22 cellular contexts compared by ENCODE assay signal in the genomic region with DNA sequence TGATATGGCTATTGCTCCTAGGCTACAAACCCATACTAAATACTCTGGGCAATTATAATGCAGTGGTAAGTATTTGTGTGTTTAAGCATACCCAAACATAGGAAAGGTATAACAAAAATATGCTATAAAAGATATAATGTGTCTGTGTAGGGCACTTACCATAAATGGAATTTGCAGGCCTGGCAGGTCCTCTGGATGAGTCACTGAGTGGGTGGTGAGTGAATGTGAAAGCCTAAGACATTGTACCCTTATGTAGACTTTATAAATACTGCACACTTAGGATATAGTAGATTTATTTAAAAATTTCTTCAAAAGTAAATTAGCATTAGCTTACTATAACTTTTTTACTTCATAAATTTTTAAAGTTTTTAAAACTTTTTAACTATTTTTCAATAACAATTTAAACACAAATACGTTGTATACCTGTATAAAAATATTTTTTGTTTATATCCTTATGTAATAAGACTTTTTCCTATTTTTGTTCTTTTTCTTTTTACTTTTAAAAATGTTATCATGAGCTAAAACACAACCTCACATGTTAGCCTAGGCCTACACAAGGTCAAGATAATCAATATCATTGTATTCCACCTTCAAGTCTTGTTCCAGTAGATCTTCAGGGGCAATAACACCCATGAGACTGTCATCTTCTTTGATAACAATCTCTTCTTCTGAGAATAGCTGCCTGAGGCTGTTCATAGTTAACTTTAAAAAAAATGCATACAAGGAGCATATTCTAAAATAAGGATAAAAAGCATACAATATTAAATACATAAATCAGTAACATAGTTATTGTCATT.
A peak's percentile ranks its signal among the peaks of the same experiment; 100 is the strongest.
DNase-seq lines count a peak whose midpoint lies in the region; ATAC-seq and TF ChIP-seq lines count a peak whose summit lies in the region.
"Had no signal": no experiment of that assay in that cellular context is flagged by ENCODE, and none has a peak within 500 bp of the region (broad histone marks: within the 10 kb centered on the region; RNA-seq: fewer than 3 reads in every experiment).

No MANE protein-coding gene starts in this region.

- H2AFZ ChIP-seq in PC-3 (ENCODE audit: low read length): no peak overlapping the region
- H2AFZ ChIP-seq in smooth muscle cell (ENCODE audit: low read depth): no peak overlapping the region

- no peaks in the 10 kb centered on the region for H3K4me1 Mint-ChIP-seq in activated CD8-positive, alpha-beta T cell treated with anti-CD3 and anti-CD28 coated beads for 36 hours (ENCODE audit: low read depth)
- H3K4me1 Mint-ChIP-seq in activated CD8-positive, alpha-beta T cell treated with anti-CD3 and anti-CD28 coated beads, Interleukin-2, amount 10 ng/mL, durations not matched to agents 7 days and 5 days (ENCODE audit: low read depth): no peaks in the 10 kb centered on the region
- H3K4me1 Mint-ChIP-seq: CD4-positive, CD25-positive, alpha-beta regulatory T cell; natural killer cell; stimulated activated naive CD8-positive, alpha-beta T cell treated with anti-CD3 and anti-CD28 coated beads, Interleukin-15, amount 100 ng/mL, for 72 hours had no signal

- H3K9me2 ChIP-seq in PC-3 (replicated peaks; ENCODE audit: low read length): no peaks in the 10 kb centered on the region

- no peak overlapping the region for H3K4me3 Mint-ChIP-seq in activated CD8-positive, alpha-beta T cell treated with anti-CD3 and anti-CD28 coated beads for 36 hours
- no peak overlapping the region for H3K4me3 Mint-ChIP-seq in activated CD8-positive, alpha-beta T cell treated with anti-CD3 and anti-CD28 coated beads, Interleukin-2, amount 10 ng/mL, durations not matched to agents 7 days and 5 days
- H3K4me3 Mint-ChIP-seq: CD4-positive, CD25-positive, alpha-beta regulatory T cell; natural killer cell; stimulated activated naive CD8-positive, alpha-beta T cell treated with anti-CD3 and anti-CD28 coated beads, Interleukin-15, amount 100 ng/mL, for 72 hours had no signal

- H3K4me1 ChIP-seq in PC-3 (ENCODE audit: insufficient read depth, low read length) (no peaks in the 10 kb centered on the region), smooth muscle cell (ENCODE audit: low read depth) (no peaks in the 10 kb centered on the region)
- H3K4me1 ChIP-seq: gastroesophageal sphincter, psoas muscle had no signal

- DNase-seq in activated CD8-positive, alpha-beta T cell treated with anti-CD3 and anti-CD28 coated beads for 36 hours: peak; percentile 1
- no peak for DNase-seq in activated CD8-positive, alpha-beta T cell treated with anti-CD3 and anti-CD28 coated beads, Interleukin-2, amount 10 ng/mL, durations not matched to agents 7 days and 5 days
- DNase-seq in PC-3: peak; percentile 20
- peak; percentile 64 for DNase-seq in epithelial cell of esophagus (ENCODE audit: low read depth)
- DNase-seq in smooth muscle cell (lab: John Stamatoyannopoulos, UW; ENCODE audit: unreplicated experiment): no peak
- DNase-seq in SW 1271 (lab: John Stamatoyannopoulos, UW): no peak
- DNase-seq: 8988T; activated CD4-positive, alpha-beta T cell treated with anti-CD3 and anti-CD28 coated beads for 4 hours; activated T-cell treated with anti-CD3 and anti-CD28 coated beads for 4 hours; CD4-positive, CD25-positive, alpha-beta regulatory T cell; cerebellar nuclear complex; KG1; natural killer cell; NCI-H1436 treated with DMSO at 0.1 percent for 48 hours; NCI-H446 treated with DMSO at 0.1 percent for 48 hours; psoas muscle; stimulated activated naive CD8-positive, alpha-beta T cell treated with anti-CD3 and anti-CD28 coated beads, Interleukin-15, amount 100 ng/mL, for 72 hours; T1000 had no signal

- H4K20me1 ChIP-seq in PC-3 (ENCODE audit: low read length) (no peaks in the 10 kb centered on the region), smooth muscle cell (ENCODE audit: low read depth) (no peaks in the 10 kb centered on the region)

- H3F3A ChIP-seq in PC-3 (ENCODE audit: low read length, unreplicated experiment) (no peaks in the 10 kb centered on the region), smooth muscle cell (ENCODE audit: low read depth) (no peaks in the 10 kb centered on the region)

- H3K4me3 ChIP-seq in PC-3 (ENCODE audit: low read length): no peak overlapping the region
- H3K4me3 ChIP-seq in epithelial cell of esophagus (ENCODE audit: low read length): no peak overlapping the region
- no peak overlapping the region for H3K4me3 ChIP-seq in smooth muscle cell
- H3K4me3 ChIP-seq: gastroesophageal sphincter, psoas muscle had no signal

- H3K36me3 ChIP-seq in PC-3 (ENCODE audit: low read depth, low read length) (no peaks in the 10 kb centered on the region), smooth muscle cell (ENCODE audit: low read depth) (no peaks in the 10 kb centered on the region)
- H3K36me3 ChIP-seq: gastroesophageal sphincter had no signal

- H3K4me2 ChIP-seq in PC-3 (ENCODE audit: low read length) (no peak overlapping the region), smooth muscle cell (peak overlapping the region; percentile 18)

- no peak for ATAC-seq in activated CD8-positive, alpha-beta T cell treated with anti-CD3 and anti-CD28 coated beads for 36 hours
- ATAC-seq in activated CD8-positive, alpha-beta T cell treated with anti-CD3 and anti-CD28 coated beads, Interleukin-2, amount 10 ng/mL, durations not matched to agents 7 days and 5 days: no peak
- ATAC-seq in PC-3 (peak; percentile 58; the same call in 1 of the 2 replicates), HG02798 (IDR thresholded peaks at IDR 0.05; ENCODE audit: poor library complexity, unreplicated experiment) (no peak), HG02938 (IDR thresholded peaks at IDR 0.05; ENCODE audit: unreplicated experiment) (no peak)
- ATAC-seq: activated naive CD4-positive, alpha-beta T cell treated with anti-CD3 and anti-CD28 coated beads, Interleukin-2, amount 50 U/mL, for 72 hours; gastroesophageal sphincter; natural killer cell; psoas muscle; stimulated activated naive CD8-positive, alpha-beta T cell treated with anti-CD3 and anti-CD28 coated beads, Interleukin-15, amount 100 ng/mL, for 72 hours had no signal

- no TSS peak for BruUV-seq in PC-3 (replicated peaks; lab: Mats Ljungman, UMichigan)

- H3K27ac ChIP-seq in PC-3 (ENCODE audit: low read length) (no peak overlapping the region), smooth muscle cell (ENCODE audit: low read depth) (peak overlapping the region; percentile 6)
- H3K27ac ChIP-seq: gastroesophageal sphincter, psoas muscle had no signal

- no peaks in the 10 kb centered on the region for H3K27me3 Mint-ChIP-seq in activated CD8-positive, alpha-beta T cell treated with anti-CD3 and anti-CD28 coated beads for 36 hours
- H3K27me3 Mint-ChIP-seq in activated CD8-positive, alpha-beta T cell treated with anti-CD3 and anti-CD28 coated beads, Interleukin-2, amount 10 ng/mL, durations not matched to agents 7 days and 5 days (ENCODE audit: low read depth): no peaks in the 10 kb centered on the region
- H3K27me3 Mint-ChIP-seq: CD4-positive, CD25-positive, alpha-beta regulatory T cell; stimulated activated naive CD8-positive, alpha-beta T cell treated with anti-CD3 and anti-CD28 coated beads, Interleukin-15, amount 100 ng/mL, for 72 hours had no signal

- H3K9me3 ChIP-seq in PC-3 (ENCODE audit: low read length) (no peaks in the 10 kb centered on the region), smooth muscle cell (replicated peaks; ENCODE audit: low read depth) (no peaks in the 10 kb centered on the region)
- H3K9me3 ChIP-seq: gastroesophageal sphincter, psoas muscle had no signal

- TF ChIP-seq CTCF in activated CD8-positive, alpha-beta T cell treated with anti-CD3 and anti-CD28 coated beads for 36 hours (IDR thresholded peaks at IDR 0.05): no peak
- TF ChIP-seq CTCF in PC-3 (conservative IDR thresholded peaks at IDR 0.05; ENCODE audit: low read depth, low read length) (no peak), epithelial cell of esophagus (IDR thresholded peaks at IDR 0.05; ENCODE audit: insufficient read depth, low read depth, low read length, missing control alignments) (no peak), smooth muscle cell (IDR thresholded peaks at IDR 0.05; ENCODE audit: borderline replicate concordance, insufficient read depth, poor library complexity, severe bottlenecking) (no peak)

- POLR2A ChIA-PET in activated CD8-positive, alpha-beta T cell treated with anti-CD3 and anti-CD28 coated beads for 36 hours (lab: Charles Lee): no interaction called here
- POLR2A ChIA-PET in activated CD8-positive, alpha-beta T cell treated with anti-CD3 and anti-CD28 coated beads, Interleukin-2, amount 10 ng/mL, durations not matched to agents 7 days and 5 days (lab: Charles Lee): no interaction called here
- POLR2A ChIA-PET in PC-3 (lab: Charles Lee; ENCODE audit: unreplicated experiment): no interaction called here

- H3K9me3 Mint-ChIP-seq in activated CD8-positive, alpha-beta T cell treated with anti-CD3 and anti-CD28 coated beads for 36 hours: no peaks in the 10 kb centered on the region
- H3K9me3 Mint-ChIP-seq in activated CD8-positive, alpha-beta T cell treated with anti-CD3 and anti-CD28 coated beads, Interleukin-2, amount 10 ng/mL, durations not matched to agents 7 days and 5 days (ENCODE audit: insufficient read depth): no peaks in the 10 kb centered on the region
- H3K9me3 Mint-ChIP-seq: stimulated activated naive CD8-positive, alpha-beta T cell treated with anti-CD3 and anti-CD28 coated beads, Interleukin-15, amount 100 ng/mL, for 72 hours had no signal

- no peaks in the 10 kb centered on the region for H3K27me3 ChIP-seq in PC-3 (ENCODE audit: low read length)
- no peaks in the 10 kb centered on the region for H3K27me3 ChIP-seq in smooth muscle cell (ENCODE audit: low read depth)
- H3K27me3 ChIP-seq: gastroesophageal sphincter had no signal

- no peaks in the 10 kb centered on the region for H3K36me3 Mint-ChIP-seq in activated CD8-positive, alpha-beta T cell treated with anti-CD3 and anti-CD28 coated beads for 36 hours (ENCODE audit: low read depth)
- H3K36me3 Mint-ChIP-seq in activated CD8-positive, alpha-beta T cell treated with anti-CD3 and anti-CD28 coated beads, Interleukin-2, amount 10 ng/mL, durations not matched to agents 7 days and 5 days (ENCODE audit: low read depth): no peaks in the 10 kb centered on the region
- H3K36me3 Mint-ChIP-seq: activated naive CD4-positive, alpha-beta T cell treated with anti-CD3 and anti-CD28 coated beads, Interleukin-2, amount 50 U/mL, for 72 hours; CD4-positive, CD25-positive, alpha-beta regulatory T cell had no signal

- CTCF ChIA-PET in activated CD8-positive, alpha-beta T cell treated with anti-CD3 and anti-CD28 coated beads for 36 hours (lab: Charles Lee): no interaction called here
- CTCF ChIA-PET in activated CD8-positive, alpha-beta T cell treated with anti-CD3 and anti-CD28 coated beads, Interleukin-2, amount 10 ng/mL, durations not matched to agents 7 days and 5 days (lab: Charles Lee): no interaction called here
- CTCF ChIA-PET in PC-3 (lab: Charles Lee): no interaction called here

- 93% methylated on average over 1 of the region's 1 CpG for WGBS in smooth muscle cell (ENCODE audit: low lambda C conversion rate)

- intact Hi-C loops in activated CD8-positive, alpha-beta T cell treated with anti-CD3 and anti-CD28 coated beads for 36 hours (cut with micrococcal nuclease): no loop called here
- intact Hi-C loops in PC-3 (cut with micrococcal nuclease): no loop called here

- no peaks in the 10 kb centered on the region for H3K79me2 ChIP-seq in PC-3 (ENCODE audit: low read length)
- no peaks in the 10 kb centered on the region for H3K79me2 ChIP-seq in smooth muscle cell (ENCODE audit: low read depth)

- H3K9ac ChIP-seq in PC-3 (ENCODE audit: low read length) (no peak overlapping the region), smooth muscle cell (ENCODE audit: low read depth) (no peak overlapping the region)

- H3K27ac Mint-ChIP-seq in activated CD8-positive, alpha-beta T cell treated with anti-CD3 and anti-CD28 coated beads for 36 hours: no peak overlapping the region
- H3K27ac Mint-ChIP-seq in activated CD8-positive, alpha-beta T cell treated with anti-CD3 and anti-CD28 coated beads, Interleukin-2, amount 10 ng/mL, durations not matched to agents 7 days and 5 days: no peak overlapping the region
- H3K27ac Mint-ChIP-seq: activated naive CD4-positive, alpha-beta T cell treated with anti-CD3 and anti-CD28 coated beads, Interleukin-2, amount 50 U/mL, for 72 hours; CD4-positive, CD25-positive, alpha-beta regulatory T cell; natural killer cell; stimulated activated naive CD8-positive, alpha-beta T cell treated with anti-CD3 and anti-CD28 coated beads, Interleukin-15, amount 100 ng/mL, for 72 hours had no signal

Comparison
In these comparisons a context has a peak if more than half of its experiments do, and no peak if none do; other contexts are left out.
1. DNase-seq: peak in activated CD8-positive, alpha-beta T cell treated with anti-CD3 and anti-CD28 coated beads for 36 hours (single experiment), PC-3 (single experiment) and epithelial cell of esophagus (single experiment); none in activated CD8-positive, alpha-beta T cell treated with anti-CD3 and anti-CD28 coated beads, Interleukin-2, amount 10 ng/mL, durations not matched to agents 7 days and 5 days (single experiment), smooth muscle cell (single experiment) and SW 1271 (0 of 2).